In the genomic region with DNA sequence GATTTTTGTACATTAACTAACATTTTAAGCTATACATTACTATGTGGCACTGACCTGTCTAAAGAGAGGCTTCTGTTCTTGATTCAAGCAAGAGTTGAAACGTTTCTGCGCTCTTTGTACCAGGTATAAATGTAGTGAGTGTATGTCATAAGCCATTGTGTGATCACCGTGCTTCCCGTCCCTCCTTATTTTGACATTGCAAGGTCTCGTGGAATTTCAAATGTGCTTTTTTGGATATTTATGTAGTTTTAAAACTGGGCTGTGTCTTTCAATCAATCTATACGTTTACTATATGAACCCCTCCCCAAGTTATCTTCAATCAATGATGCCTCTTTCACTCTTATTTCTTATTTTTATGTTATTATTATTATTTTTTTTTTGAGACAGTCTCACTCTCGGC, we compare ENCODE assay signal across 2 cellular contexts.
TF ChIP-seq lines count a peak whose summit lies in the region.

A gene with protein sequence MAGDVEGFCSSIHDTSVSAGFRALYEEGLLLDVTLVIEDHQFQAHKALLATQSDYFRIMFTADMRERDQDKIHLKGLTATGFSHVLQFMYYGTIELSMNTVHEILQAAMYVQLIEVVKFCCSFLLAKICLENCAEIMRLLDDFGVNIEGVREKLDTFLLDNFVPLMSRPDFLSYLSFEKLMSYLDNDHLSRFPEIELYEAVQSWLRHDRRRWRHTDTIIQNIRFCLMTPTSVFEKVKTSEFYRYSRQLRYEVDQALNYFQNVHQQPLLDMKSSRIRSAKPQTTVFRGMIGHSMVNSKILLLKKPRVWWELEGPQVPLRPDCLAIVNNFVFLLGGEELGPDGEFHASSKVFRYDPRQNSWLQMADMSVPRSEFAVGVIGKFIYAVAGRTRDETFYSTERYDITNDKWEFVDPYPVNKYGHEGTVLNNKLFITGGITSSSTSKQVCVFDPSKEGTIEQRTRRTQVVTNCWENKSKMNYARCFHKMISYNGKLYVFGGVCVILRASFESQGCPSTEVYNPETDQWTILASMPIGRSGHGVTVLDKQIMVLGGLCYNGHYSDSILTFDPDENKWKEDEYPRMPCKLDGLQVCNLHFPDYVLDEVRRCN (minus strand): TSS at position 101 of the 400 bp plus-strand sequence. CDS start 20,493 bp downstream, outside the sequence.

TF ChIP-seq in GM23338, 12 proteins besides CTCF, POLR2A, EP300 and RAD21 (continued from another document):
- no peak for TF ChIP-seq ZNF462 (CRISPR knock-in tag; IDR thresholded peaks at IDR 0.05)
- no peak for TF ChIP-seq JUNB (IDR thresholded peaks at IDR 0.05; ENCODE audit: unreplicated experiment)
- no peak for TF ChIP-seq NANOG (IDR thresholded peaks at IDR 0.05; ENCODE audit: borderline replicate concordance)

TF ChIP-seq in WTC11, 78 proteins besides CTCF, POLR2A, EP300 and RAD21 (continued from another document):
- TF ChIP-seq TCF7 (CRISPR knock-in tag; IDR thresholded peaks at IDR 0.05; ENCODE audit: low read depth) (no peak), CREM (CRISPR knock-in tag; IDR thresholded peaks at IDR 0.05) (no peak)
- TF ChIP-seq, protein P1, sequence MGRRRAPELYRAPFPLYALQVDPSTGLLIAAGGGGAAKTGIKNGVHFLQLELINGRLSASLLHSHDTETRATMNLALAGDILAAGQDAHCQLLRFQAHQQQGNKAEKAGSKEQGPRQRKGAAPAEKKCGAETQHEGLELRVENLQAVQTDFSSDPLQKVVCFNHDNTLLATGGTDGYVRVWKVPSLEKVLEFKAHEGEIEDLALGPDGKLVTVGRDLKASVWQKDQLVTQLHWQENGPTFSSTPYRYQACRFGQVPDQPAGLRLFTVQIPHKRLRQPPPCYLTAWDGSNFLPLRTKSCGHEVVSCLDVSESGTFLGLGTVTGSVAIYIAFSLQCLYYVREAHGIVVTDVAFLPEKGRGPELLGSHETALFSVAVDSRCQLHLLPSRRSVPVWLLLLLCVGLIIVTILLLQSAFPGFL (CRISPR knock-in tag; IDR thresholded peaks at IDR 0.05; ENCODE audit: borderline replicate concordance), result no peak
